Comparison of ENCODE assay signal across 16 cellular contexts in genomic region chr4:142901166-142901662, GRCh38. TPM values are rescaled to one million over a fixed set of nuclear protein-coding genes. Genes with fewer than 3 reads are reported as not detected.
DNase-seq lines count a peak whose midpoint lies in the region; ATAC-seq and TF ChIP-seq lines count a peak whose summit lies in the region.
"Had no signal": no experiment of that assay in that cellular context is flagged by ENCODE, and none has a peak within 500 bp of the region (broad histone marks: within the 10 kb centered on the region; RNA-seq: fewer than 3 reads in every experiment).

No MANE protein-coding gene starts in this region.

- H3K36me3 ChIP-seq in SJCRH30: no peaks in the 10 kb centered on the region
- no peaks in the 10 kb centered on the region for H3K36me3 ChIP-seq in CD8-positive, alpha-beta T cell (ENCODE audit: insufficient read depth, low read length)
- H3K36me3 ChIP-seq: gastroesophageal sphincter, transverse colon had no signal

- intact Hi-C loops in CD8-positive, alpha-beta T cell (cut with DNase I, micrococcal nuclease): no loop called here

- peaks cover 10% of the 10 kb centered on the region for H3K9me3 Mint-ChIP-seq in CD8-positive, alpha-beta T cell

- no peak overlapping the region for H3K4me3 Mint-ChIP-seq in CD8-positive, alpha-beta T cell
- H3K4me3 Mint-ChIP-seq: stimulated activated naive B cell treated with anti-CD40 and anti-IgM and Interleukin-4, amounts not matched to agents 10 μg/mL and 1 μg/mL and 100 μg/mL, for 72 hours had no signal

- H3K27me3 Mint-ChIP-seq in CD8-positive, alpha-beta T cell (ENCODE audit: low read depth): peaks cover 2% of the 10 kb centered on the region

- H3K27ac ChIP-seq in AG04450 (ENCODE audit: low read depth, low read length) (no peak overlapping the region), SJCRH30 (no peak overlapping the region)
- no peak overlapping the region for H3K27ac ChIP-seq in CD8-positive, alpha-beta T cell (ENCODE audit: low read depth, low read length)
- H3K27ac ChIP-seq: coronary artery, gastroesophageal sphincter, transverse colon had no signal

- no peaks in the 10 kb centered on the region for H3K4me1 Mint-ChIP-seq in CD8-positive, alpha-beta T cell (ENCODE audit: low read depth)
- H3K4me1 Mint-ChIP-seq: stimulated activated naive B cell treated with anti-CD40 and anti-IgM and Interleukin-4, amounts not matched to agents 10 μg/mL and 1 μg/mL and 100 μg/mL, for 72 hours had no signal

- H3K27ac Mint-ChIP-seq in CD8-positive, alpha-beta T cell: no peak overlapping the region
- H3K27ac Mint-ChIP-seq: stimulated activated naive B cell treated with anti-CD40 and anti-IgM and Interleukin-4, amounts not matched to agents 10 μg/mL and 1 μg/mL and 100 μg/mL, for 72 hours had no signal

- H3K4me1 ChIP-seq in SJCRH30: no peaks in the 10 kb centered on the region
- H3K4me1 ChIP-seq in CD8-positive, alpha-beta T cell (ENCODE audit: insufficient read depth, low read length): no peaks in the 10 kb centered on the region
- H3K4me1 ChIP-seq: transverse colon had no signal

- CTCF ChIA-PET in AG04450 (lab: Charles Lee): no interaction called here
- CTCF ChIA-PET in CD8-positive, alpha-beta T cell (lab: Charles Lee): no interaction called here

- no peak for ATAC-seq in GM19395 (IDR thresholded peaks at IDR 0.05; ENCODE audit: unreplicated experiment)
- ATAC-seq in CD8-positive, alpha-beta T cell: no peak
- ATAC-seq: gastroesophageal sphincter; left lobe of liver; stimulated activated naive B cell treated with anti-CD40 and anti-IgM and Interleukin-4, amounts not matched to agents 10 μg/mL and 1 μg/mL and 100 μg/mL, for 72 hours had no signal

- H3K27me3 ChIP-seq in AG04450 (ENCODE audit: control insufficient read depth, insufficient read depth, low read length) (no peaks in the 10 kb centered on the region), SJCRH30 (no peaks in the 10 kb centered on the region)
- H3K27me3 ChIP-seq in CD8-positive, alpha-beta T cell (ENCODE audit: insufficient read depth, low read length): no peaks in the 10 kb centered on the region
- H3K27me3 ChIP-seq: gastroesophageal sphincter, transverse colon had no signal

- TF ChIP-seq CTCF in AG04450 (IDR thresholded peaks at IDR 0.05; ENCODE audit: low read depth, low read length): no peak
- no peak for TF ChIP-seq CTCF in CD8-positive, alpha-beta T cell (IDR thresholded peaks at IDR 0.05)

- H3K4me3 ChIP-seq in AG04450 (ENCODE audit: low read depth, low read length) (no peak overlapping the region), SJCRH30 (no peak overlapping the region)
- no peak overlapping the region for H3K4me3 ChIP-seq in CD8-positive, alpha-beta T cell (ENCODE audit: low read depth, low read length)
- H3K4me3 ChIP-seq: coronary artery, gastroesophageal sphincter, transverse colon had no signal

- POLR2A ChIA-PET in AG04450 (lab: Yijun Ruan, JAX): no interaction called here
- POLR2A ChIA-PET in CD8-positive, alpha-beta T cell (lab: Charles Lee): no interaction called here

- no peaks in the 10 kb centered on the region for H3K36me3 Mint-ChIP-seq in CD8-positive, alpha-beta T cell
- H3K36me3 Mint-ChIP-seq: stimulated activated naive B cell treated with anti-CD40 and anti-IgM and Interleukin-4, amounts not matched to agents 10 μg/mL and 1 μg/mL and 100 μg/mL, for 72 hours had no signal

- peaks cover 2% of the 10 kb centered on the region; the same call in 1 of the 2 replicates for H3K9me3 ChIP-seq in AG04450 (ENCODE audit: control insufficient read depth, insufficient read depth, low read length)
- no peaks in the 10 kb centered on the region for H3K9me3 ChIP-seq in SJCRH30 (replicated peaks)
- no peaks in the 10 kb centered on the region for H3K9me3 ChIP-seq in CD8-positive, alpha-beta T cell (ENCODE audit: low read length)

- DNase-seq in AG04450 (ENCODE audit: low read depth, low spot score) (peak; percentile 7), H4 (ENCODE audit: low spot score) (peak; percentile 9), SJCRH30 (peak; percentile 38 to 57), hepatic stellate cell (ENCODE audit: low spot score) (peak; percentile 2), NCI-H1048 (lab: John Stamatoyannopoulos, UW) (no peak)
- DNase-seq in CD8-positive, alpha-beta T cell: no peak
- no peak for DNase-seq in activated CD4-positive, CD25-positive, alpha-beta regulatory T cell (lab: John Stamatoyannopoulos, UW)
- DNase-seq: activated gamma-delta T cell treated with Interleukin-2 at 50 U/mL for 16 hours; NCI-H1436; stimulated activated naive B cell treated with anti-CD40 and anti-IgM and Interleukin-4, amounts not matched to agents 10 μg/mL and 1 μg/mL and 100 μg/mL, for 72 hours; SW 1271; transverse colon had no signal

RNA-seq across cellular contexts. Expression of gene INPP4B, which starts 55.1 kb away (rescaled TPM):
- polyA plus RNA-seq in AG04450 (2011; rRNA removed): 3.4 and 5.1 TPM in 2 replicates
- 15.2 and 15.9 TPM in 2 replicates for polyA minus RNA-seq in AG04450 (2011; rRNA and poly(A)+ RNA removed)
- 6.0 and 8.0 TPM in 2 replicates for total RNA-seq in H4 (2014; rRNA removed; shearing (Covaris generic))
- total RNA-seq in SJCRH30 (2014; rRNA removed; shearing (Covaris generic)): 20.9 and 25.2 TPM in 2 replicates
- 10 to 100 TPM; 17.3 to 19.2 TPM for total RNA-seq in CD8-positive, alpha-beta T cell

Comparison
In these comparisons a context has a peak if more than half of its experiments do, and no peak if none do; other contexts are left out.
1. DNase-seq: peak in AG04450 (single experiment), H4 (single experiment), SJCRH30 (2 of 2) and hepatic stellate cell (single experiment); none in NCI-H1048 (single experiment), CD8-positive, alpha-beta T cell (0 of 7) and activated CD4-positive, CD25-positive, alpha-beta regulatory T cell (0 of 4).